Comparison of ENCODE assay signal across 20 cellular contexts in genomic region chr12:20459920-20460319, GRCh38.
DNase-seq lines count a peak whose midpoint lies in the region; ATAC-seq and TF ChIP-seq lines count a peak whose summit lies in the region.
"Had no signal": no experiment of that assay in that cellular context is flagged by ENCODE, and none has a peak within 500 bp of the region (broad histone marks: within the 10 kb centered on the region; RNA-seq: fewer than 3 reads in every experiment).

No MANE protein-coding gene starts in this region.

- no peaks in the 10 kb centered on the region for H3K27me3 Mint-ChIP-seq in endodermal cell (ENCODE audit: insufficient read depth)
- H3K27me3 Mint-ChIP-seq in type B pancreatic cell = no peaks in the 10 kb centered on the region
- H3K27me3 Mint-ChIP-seq: B cell; CD4-positive, alpha-beta T cell had no signal

- no peaks in the 10 kb centered on the region for H3K27me3 ChIP-seq in endodermal cell (ENCODE audit: control insufficient read depth, insufficient read depth, low read length, poor library complexity, severe bottlenecking)
- H3K27me3 ChIP-seq: BLaER1 treated with 17β-estradiol and CSF1 and Interleukin-3, amounts not matched to agents 10 nM and 100 nM had no signal

- TF ChIP-seq CTCF in endodermal cell (conservative IDR thresholded peaks at IDR 0.05) (no peak), type B pancreatic cell (conservative IDR thresholded peaks at IDR 0.05) (no peak)

- H3K4me3 Mint-ChIP-seq in endodermal cell (no peak overlapping the region), type B pancreatic cell (no peak overlapping the region)
- H3K4me3 Mint-ChIP-seq: B cell; CD4-positive, alpha-beta T cell; CD8-positive, alpha-beta T cell had no signal

- intact Hi-C loops in Right ventricle myocardium inferior (cut with DNase I) = loop anchor here (5.0 kb wide), 1 partner anchor 142 kb away; no protein-coding TSS in a partner anchor
- intact Hi-C loops in left cardiac atrium (cut with DNase I) = loop anchor here in 1 of 2 donors (10.0 kb wide), 1 partner anchor 135 kb away; no protein-coding TSS in a partner anchor
- intact Hi-C loops in left ventricle myocardium superior (cut with micrococcal nuclease) = no loop called here
- intact Hi-C loops in cardiac septum (cut with DNase I) = loop anchor here (10.0 kb wide), 1 partner anchor 135 kb away; no protein-coding TSS in a partner anchor

- no peaks in the 10 kb centered on the region for H3K9me3 ChIP-seq in endodermal cell (ENCODE audit: control insufficient read depth, low read length)
- H3K9me3 ChIP-seq: A549; BLaER1 treated with 17β-estradiol and CSF1 and Interleukin-3, amounts not matched to agents 10 nM and 100 nM; Caco-2 had no signal

- ATAC-seq in Right ventricle myocardium inferior (peak; percentile 8), left cardiac atrium (no peak), left ventricle myocardium superior (peak; percentile 10)
- ATAC-seq: A549; CD8-positive, alpha-beta T cell had no signal

- H3K4me1 ChIP-seq in endodermal cell (ENCODE audit: control insufficient read depth, insufficient read depth, low read length) = no peaks in the 10 kb centered on the region
- H3K4me1 ChIP-seq: BLaER1 treated with 17β-estradiol and CSF1 and Interleukin-3, amounts not matched to agents 10 nM and 100 nM; Caco-2 had no signal

- H3K9me3 Mint-ChIP-seq in endodermal cell (no peaks in the 10 kb centered on the region), type B pancreatic cell (no peaks in the 10 kb centered on the region)
- H3K9me3 Mint-ChIP-seq: CD4-positive, alpha-beta T cell; CD8-positive, alpha-beta T cell had no signal

- DNase-seq in Right ventricle myocardium inferior (ENCODE audit: missing footprints) (no peak), left cardiac atrium (no peak), left ventricle myocardium superior (no peak), cardiac septum (ENCODE audit: low spot score) (no peak), endodermal cell (peak; percentile 70), type B pancreatic cell (ENCODE audit: extremely low spot score, unreplicated experiment) (no peak), NCI-H187 treated with DMSO at 0.1 percent for 48 hours (lab: John Stamatoyannopoulos, UW) (no peak)
- DNase-seq in activated effector memory CD4-positive, alpha-beta T cell treated with Interleukin-2 at 50 U/mL for 16 hours = no peak
- DNase-seq: AML-193; Caco-2; Calu3; CD4-positive, alpha-beta T cell; CD8-positive, alpha-beta T cell; DMS79 treated with DMSO at 0.1 percent for 48 hours; GF-D8 had no signal

- H3K4me1 Mint-ChIP-seq in endodermal cell = peaks cover 19% of the 10 kb centered on the region
- H3K4me1 Mint-ChIP-seq in type B pancreatic cell (ENCODE audit: unreplicated experiment) = no peaks in the 10 kb centered on the region
- H3K4me1 Mint-ChIP-seq: B cell had no signal

- H3K9ac ChIP-seq in endodermal cell (ENCODE audit: extremely low read depth, low read length, poor library complexity, severe bottlenecking) = no peak overlapping the region
- H3K9ac ChIP-seq: BLaER1 treated with 17β-estradiol and CSF1 and Interleukin-3, amounts not matched to agents 10 nM and 100 nM had no signal

- H3K36me3 Mint-ChIP-seq in endodermal cell (ENCODE audit: low read depth) (no peaks in the 10 kb centered on the region), type B pancreatic cell (no peaks in the 10 kb centered on the region)
- H3K36me3 Mint-ChIP-seq: CD8-positive, alpha-beta T cell had no signal

- H3K27ac Mint-ChIP-seq in endodermal cell (no peak overlapping the region), type B pancreatic cell (peak overlapping the region; percentile 48)
- H3K27ac Mint-ChIP-seq: B cell; CD4-positive, alpha-beta T cell; CD8-positive, alpha-beta T cell had no signal

- no peaks in the 10 kb centered on the region for H3K36me3 ChIP-seq in endodermal cell (ENCODE audit: control insufficient read depth, insufficient read depth, low read length)
- H3K36me3 ChIP-seq: BLaER1 treated with 17β-estradiol and CSF1 and Interleukin-3, amounts not matched to agents 10 nM and 100 nM had no signal

- H3K4me3 ChIP-seq in endodermal cell (ENCODE audit: low read length) = no peak overlapping the region
- H3K4me3 ChIP-seq: A549; BLaER1 treated with 17β-estradiol and CSF1 and Interleukin-3, amounts not matched to agents 10 nM and 100 nM had no signal

- WGBS in endodermal cell (ENCODE audit: insufficient coverage in 1 of 2, insufficient read length in 1 of 2), 2 experiments = 5% methylated on average over 1 of the region's 1 CpG; no CpG with 5 or more reads in 1 of the 2 experiments

- H3K27ac ChIP-seq in endodermal cell (ENCODE audit: low read depth, low read length) = no peak overlapping the region
- H3K27ac ChIP-seq: 22Rv1; BLaER1 treated with 17β-estradiol and CSF1 and Interleukin-3, amounts not matched to agents 10 nM and 100 nM; C4-2B had no signal

Comparison
In these comparisons a context has a peak if more than half of its experiments do, and no peak if none do; other contexts are left out.
1. ATAC-seq: peak in Right ventricle myocardium inferior (single experiment) and left ventricle myocardium superior (single experiment); none in left cardiac atrium (0 of 2).